In genomic region chr3:53056442-53056841, GRCh38 we compare ENCODE assay signal across 10 cellular contexts. TPM values are rescaled to one million over a fixed set of nuclear protein-coding genes. Genes with fewer than 3 reads are reported as not detected.
DNase-seq lines count a peak whose midpoint lies in the region; ATAC-seq, FAIRE-seq and TF ChIP-seq lines count a peak whose summit lies in the region.
"Had no signal": no experiment of that assay in that cellular context is flagged by ENCODE, and none has a peak within 500 bp of the region (broad histone marks: within the 10 kb centered on the region; RNA-seq: fewer than 3 reads in every experiment).

No MANE protein-coding gene starts in this region.

- in situ Hi-C loops in ACHN (cut with HindIII; ENCODE audit: low pct_ligation_motif_present, low pct_unique_long_range_greater_than_20kb, low sequenced_read_pairs) = no loop called here

- H3K27ac ChIP-seq in body of pancreas (no peak overlapping the region), lower lobe of right lung (no peak overlapping the region)

- no peaks in the 10 kb centered on the region for H3K27me3 ChIP-seq in body of pancreas
- H3K27me3 ChIP-seq in lower lobe of right lung (ENCODE audit: low read depth) = no peaks in the 10 kb centered on the region

- H3K36me3 ChIP-seq in body of pancreas (replicated peaks in 1 of 2; ENCODE audit: insufficient read depth in 1 of 2, low read depth in 2 of 2) (no peaks in the 10 kb centered on the region), lower lobe of right lung (no peaks in the 10 kb centered on the region)

- no peak for FAIRE-seq in RCC 7860 (lab: Jason Lieb, UNC)

- WGBS in body of pancreas, 2 donors = 98 to 100% methylated on average over 2 of the region's 2 CpGs

- peak; percentile 63 for TF ChIP-seq CTCF in GM12873 (IDR thresholded peaks at IDR 0.05; ENCODE audit: insufficient read depth, low read depth, low read length, missing control alignments)
- TF ChIP-seq CTCF in fibroblast of the aortic adventitia (IDR thresholded peaks at IDR 0.05; ENCODE audit: insufficient read depth, low read length) = peak; percentile 32
- peak in 1 of 7 experiments; percentile 15 for TF ChIP-seq CTCF in body of pancreas (IDR thresholded peaks at IDR 0.05)
- no peak for TF ChIP-seq CTCF in lower lobe of right lung (IDR thresholded peaks at IDR 0.05)

- intact Hi-C loops in body of pancreas (cut with DNase I) = no loop called here
- intact Hi-C loops in lower lobe of right lung (cut with DNase I) = no loop called here

- H3K4me3 ChIP-seq in fibroblast of the aortic adventitia (ENCODE audit: low read depth, low read length) (no peak overlapping the region), body of pancreas (no peak overlapping the region), lower lobe of right lung (no peak overlapping the region)
- H3K4me3 ChIP-seq: lung had no signal

- ATAC-seq in body of pancreas = no peak
- ATAC-seq in lower lobe of right lung = no peak

- DNase-seq in ACHN = peak; percentile 43
- DNase-seq in RCC 7860 (ENCODE audit: low spot score) = peak; percentile 10
- no peak for DNase-seq in fibroblast of the aortic adventitia (ENCODE audit: low read depth)
- DNase-seq in body of pancreas = no peak
- DNase-seq in pons (ENCODE audit: low spot score) = no peak
- no peak for DNase-seq in putamen (ENCODE audit: low spot score)
- no peak for DNase-seq in lower lobe of right lung
- DNase-seq: NCI-H1694 treated with DMSO at 0.1 percent for 48 hours had no signal

- H3K9me3 ChIP-seq in body of pancreas = no peaks in the 10 kb centered on the region
- H3K9me3 ChIP-seq in lower lobe of right lung = no peaks in the 10 kb centered on the region

- no peak for TF ChIP-seq POLR2A in body of pancreas (IDR thresholded peaks at IDR 0.05)

- H3K4me1 ChIP-seq in body of pancreas = peaks cover 8% of the 10 kb centered on the region
- no peaks in the 10 kb centered on the region for H3K4me1 ChIP-seq in lower lobe of right lung

RNA-seq across cellular contexts. Expression of gene SFMBT1, which starts 10.6 kb away (rescaled TPM):
- total RNA-seq in fibroblast of the aortic adventitia (ENCODE audit: low replicate concordance) = 7.5 and 12.5 TPM in 2 replicates
- 10 to 100 TPM in 1 of 2 donors, 1 to 10 TPM in 1; 6.9 to 17.6 TPM for total RNA-seq in body of pancreas
- 17.3 TPM for total RNA-seq in lower lobe of right lung

Comparison
In these comparisons a context has a peak if more than half of its experiments do, and no peak if none do; other contexts are left out.
1. DNase-seq: peak in ACHN (single experiment) and RCC 7860 (single experiment); none in fibroblast of the aortic adventitia (single experiment), body of pancreas (0 of 4), pons (single experiment), putamen (single experiment) and lower lobe of right lung (single experiment).